18 cellular contexts compared by ENCODE assay signal in the genomic region with DNA sequence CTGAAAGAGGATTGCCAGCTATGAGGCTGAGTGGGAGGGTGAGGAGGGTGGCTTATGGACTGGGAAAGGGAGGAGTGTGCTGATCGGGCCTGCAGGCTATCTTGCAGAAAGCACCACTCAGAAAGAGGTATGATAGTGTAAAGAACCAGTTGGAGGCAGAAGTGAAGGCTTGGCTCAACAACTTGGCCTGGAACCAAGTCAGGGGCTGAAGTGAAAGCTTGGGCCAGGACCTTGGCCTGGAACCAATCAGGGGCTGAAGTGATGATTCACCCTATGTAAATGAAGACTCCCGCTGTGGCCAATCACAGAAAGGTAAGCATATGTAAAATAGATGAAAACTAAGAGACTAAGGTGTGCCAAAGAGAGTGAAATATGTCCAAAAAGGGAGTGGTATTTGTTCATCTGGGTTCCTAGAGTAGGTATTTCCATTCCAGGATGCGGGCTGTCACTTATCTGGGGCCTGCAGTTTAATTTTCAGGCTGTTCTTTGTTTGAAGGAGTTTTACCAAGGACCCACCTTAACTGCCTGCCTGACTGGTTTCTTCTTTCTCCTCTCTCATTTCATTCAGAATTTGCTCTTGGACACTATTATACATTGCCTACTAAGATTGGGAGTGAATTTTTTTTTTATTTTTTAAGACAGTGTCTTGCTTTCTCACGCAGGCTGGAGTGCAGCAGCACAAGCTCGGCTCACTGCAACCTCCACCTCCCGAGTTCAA. TPM values are rescaled to one million over a fixed set of nuclear protein-coding genes. Genes with fewer than 3 reads are reported as not detected.
A peak's percentile ranks its signal among the peaks of the same experiment; 100 is the strongest.
DNase-seq lines count a peak whose midpoint lies in the region; TF ChIP-seq lines count a peak whose summit lies in the region.
"Had no signal": no experiment of that assay in that cellular context is flagged by ENCODE, and none has a peak within 500 bp of the region (broad histone marks: within the 10 kb centered on the region; RNA-seq: fewer than 3 reads in every experiment).

No MANE protein-coding gene starts in this region.

- TF ChIP-seq EP300 in esophagus muscularis mucosa (IDR thresholded peaks at IDR 0.05) = no peak

- no peak overlapping the region for H3K27ac ChIP-seq in esophagus muscularis mucosa (replicated peaks in 1 of 4)
- H3K27ac ChIP-seq: BLaER1, heart right ventricle, KMS-11, psoas muscle, thoracic aorta had no signal

- no peaks in the 10 kb centered on the region for H3K36me3 ChIP-seq in esophagus muscularis mucosa
- H3K36me3 ChIP-seq: heart right ventricle, thoracic aorta had no signal

- peak; percentile 37 for DNase-seq in ELR (ENCODE audit: low read depth)
- peak; percentile 45 to 82 for DNase-seq in NCI-H446 (lab: John Stamatoyannopoulos, UW)
- DNase-seq in cardiac fibroblast (ENCODE audit: low read depth in 2 of 2) = peak; percentile 52 to 63
- DNase-seq in lung microvascular endothelial cell (ENCODE audit: low read depth in 2 of 2) = peak; percentile 56 to 60
- DNase-seq in esophagus muscularis mucosa (ENCODE audit: extremely low spot score) = no peak
- no peak for DNase-seq in midbrain (lab: John Stamatoyannopoulos, UW)
- no peak for DNase-seq in effector CD4-positive, alpha-beta T cell
- DNase-seq in activated CD4-positive, alpha-beta memory T cell treated with anti-CD3 and anti-CD28 coated beads for 36 hours = no peak
- DNase-seq: activated CD8-positive, alpha-beta memory T cell treated with anti-CD3 and anti-CD28 coated beads, Interleukin-2, amount 10 ng/mL, durations not matched to agents 7 days and 5 days; caudate nucleus; DMS79 treated with DMSO at 0.1 percent for 48 hours; heart right ventricle; NCI-H187; psoas muscle had no signal

- no peak for TF ChIP-seq POLR2A in esophagus muscularis mucosa (IDR thresholded peaks at IDR 0.05; ENCODE audit: low read depth)

- CTCF ChIA-PET in activated CD4-positive, alpha-beta memory T cell treated with anti-CD3 and anti-CD28 coated beads for 36 hours (lab: Charles Lee) = interaction anchor here (1.5 to 4.6 kb wide), 3 partner anchors 12 to 51 kb away, joined by 4 to 31 read pairs (median 7); no protein-coding TSS in a partner anchor

- POLR2A ChIA-PET in activated CD4-positive, alpha-beta memory T cell treated with anti-CD3 and anti-CD28 coated beads for 36 hours (lab: Charles Lee) = no interaction called here

- no peak overlapping the region for H3K4me3 ChIP-seq in cardiac fibroblast (replicated peaks in 1 of 2; ENCODE audit: low read depth in 2 of 2, low read length in 2 of 2)
- H3K4me3 ChIP-seq in esophagus muscularis mucosa = no peak overlapping the region
- H3K4me3 ChIP-seq: BLaER1, heart right ventricle, psoas muscle, thoracic aorta had no signal

- peaks cover 5 to 9% (median 6%) of the 10 kb centered on the region in 4 donors for H3K4me1 ChIP-seq in esophagus muscularis mucosa

- 85% methylated on average over 6 of the region's 6 CpGs for WGBS in esophagus muscularis mucosa

- intact Hi-C loops in esophagus muscularis mucosa (cut with DNase I) = no loop called here
- intact Hi-C loops in activated CD4-positive, alpha-beta memory T cell treated with anti-CD3 and anti-CD28 coated beads for 36 hours (cut with micrococcal nuclease) = no loop called here

- H3K4me3 Mint-ChIP-seq in activated CD4-positive, alpha-beta memory T cell treated with anti-CD3 and anti-CD28 coated beads for 36 hours = no peak overlapping the region
- H3K4me3 Mint-ChIP-seq: activated CD8-positive, alpha-beta memory T cell treated with anti-CD3 and anti-CD28 coated beads, Interleukin-2, amount 10 ng/mL, durations not matched to agents 7 days and 5 days had no signal

- no peaks in the 10 kb centered on the region for H3K9me3 Mint-ChIP-seq in activated CD4-positive, alpha-beta memory T cell treated with anti-CD3 and anti-CD28 coated beads for 36 hours
- H3K9me3 Mint-ChIP-seq: activated naive CD4-positive, alpha-beta T cell treated with anti-CD3 and anti-CD28 coated beads, Interleukin-2, amount 50 U/mL, for 72 hours had no signal

- no peaks in the 10 kb centered on the region for H3K36me3 Mint-ChIP-seq in activated CD4-positive, alpha-beta memory T cell treated with anti-CD3 and anti-CD28 coated beads for 36 hours

- peaks cover 10% of the 10 kb centered on the region for H3K4me1 Mint-ChIP-seq in activated CD4-positive, alpha-beta memory T cell treated with anti-CD3 and anti-CD28 coated beads for 36 hours (ENCODE audit: low read depth)

- no peak for TF ChIP-seq CTCF in cardiac fibroblast (IDR thresholded peaks at IDR 0.05; ENCODE audit: low read depth, low read length)
- no peak for TF ChIP-seq CTCF in esophagus muscularis mucosa (IDR thresholded peaks at IDR 0.05)

- H3K9me3 ChIP-seq in esophagus muscularis mucosa = no peaks in the 10 kb centered on the region
- H3K9me3 ChIP-seq: thoracic aorta had no signal

- H3K27me3 ChIP-seq in esophagus muscularis mucosa = no peaks in the 10 kb centered on the region
- H3K27me3 ChIP-seq: BLaER1, heart right ventricle had no signal

- no peak overlapping the region for H3K27ac Mint-ChIP-seq in activated CD4-positive, alpha-beta memory T cell treated with anti-CD3 and anti-CD28 coated beads for 36 hours
- H3K27ac Mint-ChIP-seq: activated CD8-positive, alpha-beta memory T cell treated with anti-CD3 and anti-CD28 coated beads, Interleukin-2, amount 10 ng/mL, durations not matched to agents 7 days and 5 days; activated naive CD4-positive, alpha-beta T cell treated with anti-CD3 and anti-CD28 coated beads, Interleukin-2, amount 50 U/mL, for 72 hours had no signal

- no peaks in the 10 kb centered on the region for H3K27me3 Mint-ChIP-seq in activated CD4-positive, alpha-beta memory T cell treated with anti-CD3 and anti-CD28 coated beads for 36 hours

RNA-seq across cellular contexts. Expression of a gene that starts 5.1 kb away (rescaled TPM):
- total RNA-seq in lung microvascular endothelial cell (32.9 and 38.3 TPM in 2 replicates), esophagus muscularis mucosa (10 to 100 TPM; 40.3 to 50.3 (median 45.0) TPM)
- total RNA-seq in activated CD4-positive, alpha-beta memory T cell treated with anti-CD3 and anti-CD28 coated beads for 36 hours = 10 to 100 TPM; 64.7 to 68.7 TPM

RNA-seq across cellular contexts. Expression of a gene that starts 20.3 kb away (rescaled TPM):
- total RNA-seq in lung microvascular endothelial cell (0.40 and 3.1 TPM in 2 replicates), esophagus muscularis mucosa (100 to 1,000 TPM in 1 of 4 donors, 10 to 100 TPM in 3; 61.4 to 113 (median 81.6) TPM)
- not detected for total RNA-seq in activated CD4-positive, alpha-beta memory T cell treated with anti-CD3 and anti-CD28 coated beads for 36 hours
- total RNA-seq: activated CD8-positive, alpha-beta memory T cell treated with anti-CD3 and anti-CD28 coated beads, Interleukin-2, amount 10 ng/mL, durations not matched to agents 7 days and 5 days; activated naive CD4-positive, alpha-beta T cell treated with anti-CD3 and anti-CD28 coated beads, Interleukin-2, amount 50 U/mL, for 72 hours had no signal

RNA-seq across cellular contexts. Expression of a gene that starts 24.9 kb away (rescaled TPM):
- total RNA-seq in lung microvascular endothelial cell (27.9 and 33.3 TPM in 2 replicates), esophagus muscularis mucosa (10 to 100 TPM; 54.8 to 79.5 (median 68.9) TPM)
- total RNA-seq in activated CD4-positive, alpha-beta memory T cell treated with anti-CD3 and anti-CD28 coated beads for 36 hours = 10 to 100 TPM; 54.7 to 62.9 TPM

RNA-seq across cellular contexts. Expression of a gene that starts 47.2 kb away (rescaled TPM):
- total RNA-seq in lung microvascular endothelial cell (360 and 367 TPM in 2 replicates), esophagus muscularis mucosa (100 to 1,000 TPM; 236 to 284 (median 253) TPM)
- 100 to 1,000 TPM; 352 to 355 TPM for total RNA-seq in activated CD4-positive, alpha-beta memory T cell treated with anti-CD3 and anti-CD28 coated beads for 36 hours

Comparison
In these comparisons a context has a peak if more than half of its experiments do, and no peak if none do; other contexts are left out.
1. DNase-seq: peak in ELR (single experiment), NCI-H446 (2 of 2), cardiac fibroblast (2 of 2) and lung microvascular endothelial cell (2 of 2); none in esophagus muscularis mucosa (single experiment), midbrain (single experiment), effector CD4-positive, alpha-beta T cell (single experiment) and activated CD4-positive, alpha-beta memory T cell treated with anti-CD3 and anti-CD28 coated beads for 36 hours (single experiment).
2. RNA of a gene that starts 20.3 kb away (total RNA-seq): 61.4 to 113 TPM in esophagus muscularis mucosa; 0.40 to 3.1 TPM in lung microvascular endothelial cell and not detected in activated CD4-positive, alpha-beta memory T cell treated with anti-CD3 and anti-CD28 coated beads for 36 hours; every median in the first group is over 10 times any median in the second.